9 cellular contexts compared by ENCODE assay signal in the genomic region with DNA sequence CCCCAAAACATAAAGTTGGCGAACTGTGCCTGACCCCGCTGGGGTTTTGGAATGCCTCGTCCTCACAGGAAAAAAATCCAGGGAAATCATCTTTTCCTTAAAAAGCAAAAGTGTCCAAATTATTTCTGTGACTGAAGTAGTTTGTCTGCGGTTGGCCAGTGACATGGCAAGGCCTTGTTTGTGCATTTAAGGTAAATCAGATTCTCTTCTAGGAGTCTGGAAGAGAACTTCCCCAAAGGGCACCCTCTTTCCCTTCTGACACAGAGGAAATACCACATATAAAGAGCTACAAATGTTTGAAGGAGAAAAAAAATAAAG. TPM values are rescaled to one million over a fixed set of nuclear protein-coding genes. Genes with fewer than 3 reads are reported as not detected.
DNase-seq lines count a peak whose midpoint lies in the region; ATAC-seq and TF ChIP-seq lines count a peak whose summit lies in the region.
"Had no signal": no experiment of that assay in that cellular context is flagged by ENCODE, and none has a peak within 500 bp of the region (broad histone marks: within the 10 kb centered on the region; RNA-seq: fewer than 3 reads in every experiment).

No MANE protein-coding gene starts in this region.

- H3K27me3 Mint-ChIP-seq in memory B cell, result no peaks in the 10 kb centered on the region

- DNase-seq in heart left ventricle (no peak), Right ventricle myocardium superior (no peak), body of pancreas (no peak), memory B cell (ENCODE audit: low spot score in 2 of 2) (no peak), glomerular visceral epithelial cell (ENCODE audit: extremely low spot score) (no peak), UCSD-AML1 (lab: John Stamatoyannopoulos, UW; ENCODE audit: unreplicated experiment) (no peak)

- no peak for TF ChIP-seq CTCF in heart left ventricle (IDR thresholded peaks at IDR 0.05)
- no peak for TF ChIP-seq CTCF in body of pancreas (IDR thresholded peaks at IDR 0.05)

- intact Hi-C loops in heart left ventricle (cut with DNase I), result loop anchor here in 3 of 10 donors (5.0 to 10.0 kb wide), 3 partner anchors 35 to 48 kb away; no protein-coding TSS in a partner anchor
- intact Hi-C loops in Right ventricle myocardium superior (cut with DNase I), result no loop called here
- intact Hi-C loops in body of pancreas (cut with DNase I), result no loop called here

- H3K9me3 Mint-ChIP-seq in memory B cell, result peaks cover 2% of the 10 kb centered on the region

- H3K27me3 ChIP-seq in heart left ventricle, result no peaks in the 10 kb centered on the region
- no peaks in the 10 kb centered on the region for H3K27me3 ChIP-seq in body of pancreas

- H3K36me3 Mint-ChIP-seq in memory B cell, result no peaks in the 10 kb centered on the region

- H3K4me3 ChIP-seq in heart left ventricle (peak overlapping the region; percentile 30 to 96 (median 84)), body of pancreas (peak overlapping the region in 1 of 2 donors; percentile 98), urinary bladder (ENCODE audit: low read depth, low read length) (peak overlapping the region; percentile 97)

- H3K9me3 ChIP-seq in heart left ventricle, result no peaks in the 10 kb centered on the region
- no peaks in the 10 kb centered on the region for H3K9me3 ChIP-seq in body of pancreas

- peak overlapping the region in 11 of 12 donors; percentile 28 to 89 (median 71) for H3K27ac ChIP-seq in heart left ventricle
- peak overlapping the region; percentile 89 to 95 (median 92) for H3K27ac ChIP-seq in body of pancreas
- H3K27ac ChIP-seq in urinary bladder (ENCODE audit: low read depth), result peak overlapping the region; percentile 25

- H3K4me1 Mint-ChIP-seq in memory B cell, result peaks cover 2% of the 10 kb centered on the region

- H3K27ac Mint-ChIP-seq in memory B cell, result no peak overlapping the region

- 11 to 23% (median 15%) methylated on average over 4 of the region's 4 CpGs for WGBS in heart left ventricle, 4 donors
- WGBS in body of pancreas, 2 donors, result 1 to 5% methylated on average over 4 of the region's 4 CpGs
- 10% methylated on average over 4 of the region's 4 CpGs for WGBS in urinary bladder

- ATAC-seq in heart left ventricle, result no peak
- ATAC-seq in Right ventricle myocardium superior (ENCODE audit: poor library complexity), result no peak
- no peak for ATAC-seq in body of pancreas
- no peak for ATAC-seq in memory B cell (ENCODE audit: low read depth)
- no peak for ATAC-seq in HG03196 (IDR thresholded peaks at IDR 0.05; ENCODE audit: unreplicated experiment)

- H3K4me1 ChIP-seq in heart left ventricle (peaks cover 0 to 40% (median 22%) of the 10 kb centered on the region in 12 donors), body of pancreas (peaks cover 36% of the 10 kb centered on the region), urinary bladder (ENCODE audit: insufficient read depth) (no peaks in the 10 kb centered on the region)

- TF ChIP-seq POLR2A in heart left ventricle (IDR thresholded peaks at IDR 0.05) (no peak), body of pancreas (IDR thresholded peaks at IDR 0.05) (no peak)

- H3K4me3 Mint-ChIP-seq in memory B cell, result peak overlapping the region; percentile 98

- H3K36me3 ChIP-seq in heart left ventricle, result no peaks in the 10 kb centered on the region
- H3K36me3 ChIP-seq in body of pancreas (replicated peaks in 1 of 2; ENCODE audit: insufficient read depth in 1 of 2, low read depth in 2 of 2), result no peaks in the 10 kb centered on the region
- H3K36me3 ChIP-seq in urinary bladder (ENCODE audit: insufficient read depth), result no peaks in the 10 kb centered on the region

RNA-seq across cellular contexts. Expression of a gene that starts 0.7 kb away (rescaled TPM):
- total RNA-seq in heart left ventricle (100 to 1,000 TPM in 4 of 9 donors, 10 to 100 TPM in 5; 46.5 to 146 (median 83.3) TPM), Right ventricle myocardium superior (101 TPM), body of pancreas (100 to 1,000 TPM; 209 to 264 TPM), urinary bladder (84.3 TPM)
- polyA plus RNA-seq in heart left ventricle (10 to 100 TPM; 50.7 to 56.4 TPM), urinary bladder (220 TPM)

RNA-seq across cellular contexts. Expression of a gene that starts 23.1 kb away (rescaled TPM):
- total RNA-seq in heart left ventricle (not detected), Right ventricle myocardium superior (not detected), body of pancreas (not detected), urinary bladder (not detected)
- polyA plus RNA-seq in heart left ventricle (not detected), urinary bladder (not detected)
- total RNA-seq: M059J had no signal

Comparison
In these comparisons a context has a peak if more than half of its experiments do, and no peak if none do; other contexts are left out.
1. H3K27ac ChIP-seq: peak in every context shown above with its lines; median percentile 92 in body of pancreas; 71 in heart left ventricle; 25 in urinary bladder.